Comparison of ENCODE assay signal across 8 cellular contexts in genomic region chr1:28437924-28438699, GRCh38.
DNase-seq lines count a peak whose midpoint lies in the region; ATAC-seq and TF ChIP-seq lines count a peak whose summit lies in the region.

No MANE protein-coding gene starts in this region.

- peak; percentile 45 for DNase-seq in DND-41
- peak; percentile 98 for DNase-seq in SK-MEL-5 (ENCODE audit: low read depth, low spot score)
- peak; percentile 94 for DNase-seq in epithelial cell of proximal tubule (ENCODE audit: low read depth)
- DNase-seq in mucosa of descending colon: peak; percentile 55 to 72 (median 67)
- DNase-seq in upper lobe of left lung: peak in 1 of 2 donors; percentile 94

- TF ChIP-seq POLR2A in upper lobe of left lung (IDR thresholded peaks at IDR 0.05): peak in 3 of 4 donors; percentile 45 to 91 (median 60)

- no peak overlapping the region for H3K4me3 ChIP-seq in DND-41 (ENCODE audit: low read depth in 1 of 2, low read length in 2 of 2)
- H3K4me3 ChIP-seq in epithelial cell of proximal tubule (ENCODE audit: low read depth, low read length): peak overlapping the region; percentile 53
- H3K4me3 ChIP-seq in mucosa of descending colon: no peak overlapping the region
- H3K4me3 ChIP-seq in upper lobe of left lung: peak overlapping the region; percentile 6 to 52 (median 38)

- in situ Hi-C loops in SK-MEL-5 (cut with HindIII; ENCODE audit: low pct_unique_long_range_greater_than_20kb, low sequenced_read_pairs): no loop called here

- H3K27me3 ChIP-seq in DND-41 (ENCODE audit: insufficient read depth, low read length, poor library complexity) (no peaks in the 10 kb centered on the region), upper lobe of left lung (no peaks in the 10 kb centered on the region)

- peaks cover 34% of the 10 kb centered on the region for H3K79me2 ChIP-seq in DND-41 (ENCODE audit: insufficient read depth, low read length)

- no peak overlapping the region for H2AFZ ChIP-seq in DND-41 (ENCODE audit: low read depth, low read length)

- H4K20me1 ChIP-seq in DND-41 (ENCODE audit: insufficient read depth, low read length): no peaks in the 10 kb centered on the region; the same call in 1 of the 2 replicates

- ATAC-seq in DND-41 (ENCODE audit: insufficient read depth, low read depth) (peak; percentile 94), HG02763 (IDR thresholded peaks at IDR 0.05; ENCODE audit: unreplicated experiment) (peak; percentile 48), mucosa of descending colon (peak; percentile 97), upper lobe of left lung (ENCODE audit: low FRiP score in 2 of 2) (peak; percentile 97 to 99), GM19463 (IDR thresholded peaks at IDR 0.05; ENCODE audit: unreplicated experiment) (no peak)
- no peak for ATAC-seq in activated CD4-positive, CD25-positive, alpha-beta regulatory T cell treated with anti-CD3 and anti-CD28 coated beads, Interleukin-2, amount 50 U/mL, for 24 hours

- TF ChIP-seq CTCF in DND-41 (IDR thresholded peaks at IDR 0.05; ENCODE audit: borderline replicate concordance, extremely low read depth, low read length, poor library complexity, severe bottlenecking) (no peak), epithelial cell of proximal tubule (conservative IDR thresholded peaks at IDR 0.05; ENCODE audit: low read depth, low read length) (no peak), mucosa of descending colon (IDR thresholded peaks at IDR 0.05) (no peak), upper lobe of left lung (IDR thresholded peaks at IDR 0.05) (no peak)

- TF ChIP-seq EP300 in upper lobe of left lung (IDR thresholded peaks at IDR 0.05): peak in 1 of 4 donors; percentile 36

- H3K36me3 ChIP-seq in DND-41 (ENCODE audit: insufficient read depth, low read length) (no peaks in the 10 kb centered on the region), mucosa of descending colon (ENCODE audit: low read depth) (no peaks in the 10 kb centered on the region), upper lobe of left lung (no peaks in the 10 kb centered on the region)

- WGBS in upper lobe of left lung, 2 donors: 21 to 24% methylated on average over 10 of the region's 10 CpGs

- H3K27ac ChIP-seq in DND-41 (ENCODE audit: low read length): no peak overlapping the region
- H3K27ac ChIP-seq in upper lobe of left lung: peak overlapping the region; percentile 73 to 81 (median 80)

- H3K9me3 ChIP-seq in DND-41 (ENCODE audit: insufficient read depth, low read length, severe bottlenecking): no peaks in the 10 kb centered on the region
- H3K9me3 ChIP-seq in mucosa of descending colon: no peaks in the 10 kb centered on the region
- no peaks in the 10 kb centered on the region for H3K9me3 ChIP-seq in upper lobe of left lung

- H3K4me2 ChIP-seq in DND-41 (ENCODE audit: insufficient read depth, low read length): no peak overlapping the region

- H3K4me1 ChIP-seq in DND-41 (ENCODE audit: insufficient read depth, low read length) (peaks cover 6% of the 10 kb centered on the region; the same call in 1 of the 2 replicates), mucosa of descending colon (ENCODE audit: low read depth) (peaks cover 12% of the 10 kb centered on the region), upper lobe of left lung (peaks cover 13 to 23% (median 14%) of the 10 kb centered on the region in 4 donors)

- no peak overlapping the region for H3K9ac ChIP-seq in DND-41 (ENCODE audit: low read depth, low read length)

- intact Hi-C loops in mucosa of descending colon (cut with DNase I, micrococcal nuclease): no loop called here

Comparison
In these comparisons a context has a peak if more than half of its experiments do, and no peak if none do; other contexts are left out.
1. ATAC-seq: peak in DND-41 (single experiment), HG02763 (single experiment), mucosa of descending colon (single experiment) and upper lobe of left lung (2 of 2); none in activated CD4-positive, CD25-positive, alpha-beta regulatory T cell treated with anti-CD3 and anti-CD28 coated beads, Interleukin-2, amount 50 U/mL, for 24 hours (0 of 2) and GM19463 (single experiment).
2. H3K4me3 ChIP-seq: peak in epithelial cell of proximal tubule (single experiment) and upper lobe of left lung (4 of 4); none in DND-41 (0 of 2) and mucosa of descending colon (single experiment).